In the genomic region with DNA sequence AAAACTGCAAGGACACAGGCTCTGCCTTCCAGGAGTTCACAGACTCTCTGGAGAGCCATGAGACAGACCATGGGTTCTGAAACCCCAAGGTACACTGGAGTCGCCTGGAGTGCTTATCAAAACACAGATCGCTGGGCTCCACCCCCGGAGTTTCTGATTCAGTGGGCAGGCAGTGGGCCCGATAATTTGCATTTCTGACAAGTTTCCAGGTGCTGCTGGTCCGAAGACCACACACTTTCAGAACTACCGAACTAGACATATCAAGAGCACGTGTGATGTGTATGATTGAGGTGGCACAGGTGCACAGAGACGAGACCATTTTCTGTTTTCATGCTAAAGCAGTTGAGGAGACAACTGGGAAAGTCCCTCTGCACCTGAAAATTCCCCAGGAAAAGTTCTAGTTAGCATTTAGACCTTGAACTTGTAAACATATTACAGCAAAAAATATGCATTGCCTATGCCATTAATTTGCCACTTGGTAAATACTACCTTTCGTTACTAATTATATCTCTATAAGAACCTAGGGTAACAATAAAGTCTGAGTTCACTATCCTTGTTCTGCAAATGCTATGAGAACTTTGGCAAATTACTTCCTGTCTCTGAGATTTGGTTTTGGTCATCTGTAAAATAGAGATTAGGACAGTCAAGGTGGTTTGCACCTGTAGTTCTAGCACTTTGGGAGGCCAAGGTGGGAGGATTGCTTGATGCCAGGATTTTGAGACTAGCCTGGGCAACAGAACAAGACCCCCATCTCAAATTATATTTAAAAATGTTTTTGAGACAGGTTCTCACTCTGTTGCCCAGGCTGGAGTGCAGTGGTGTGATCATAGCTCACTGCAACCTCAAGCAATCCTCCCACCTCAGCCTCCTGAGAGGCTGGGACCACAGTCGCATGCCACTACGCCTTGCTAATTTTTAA, we compare ENCODE assay signal across 1 cellular context.
TF ChIP-seq lines count a peak whose summit lies in the region.

No MANE protein-coding gene starts in this region.

TF ChIP-seq in GM12878, 131 proteins besides CTCF, POLR2A, EP300 and RAD21 (continued from another document and continues in another):
- TF ChIP-seq, protein P1, sequence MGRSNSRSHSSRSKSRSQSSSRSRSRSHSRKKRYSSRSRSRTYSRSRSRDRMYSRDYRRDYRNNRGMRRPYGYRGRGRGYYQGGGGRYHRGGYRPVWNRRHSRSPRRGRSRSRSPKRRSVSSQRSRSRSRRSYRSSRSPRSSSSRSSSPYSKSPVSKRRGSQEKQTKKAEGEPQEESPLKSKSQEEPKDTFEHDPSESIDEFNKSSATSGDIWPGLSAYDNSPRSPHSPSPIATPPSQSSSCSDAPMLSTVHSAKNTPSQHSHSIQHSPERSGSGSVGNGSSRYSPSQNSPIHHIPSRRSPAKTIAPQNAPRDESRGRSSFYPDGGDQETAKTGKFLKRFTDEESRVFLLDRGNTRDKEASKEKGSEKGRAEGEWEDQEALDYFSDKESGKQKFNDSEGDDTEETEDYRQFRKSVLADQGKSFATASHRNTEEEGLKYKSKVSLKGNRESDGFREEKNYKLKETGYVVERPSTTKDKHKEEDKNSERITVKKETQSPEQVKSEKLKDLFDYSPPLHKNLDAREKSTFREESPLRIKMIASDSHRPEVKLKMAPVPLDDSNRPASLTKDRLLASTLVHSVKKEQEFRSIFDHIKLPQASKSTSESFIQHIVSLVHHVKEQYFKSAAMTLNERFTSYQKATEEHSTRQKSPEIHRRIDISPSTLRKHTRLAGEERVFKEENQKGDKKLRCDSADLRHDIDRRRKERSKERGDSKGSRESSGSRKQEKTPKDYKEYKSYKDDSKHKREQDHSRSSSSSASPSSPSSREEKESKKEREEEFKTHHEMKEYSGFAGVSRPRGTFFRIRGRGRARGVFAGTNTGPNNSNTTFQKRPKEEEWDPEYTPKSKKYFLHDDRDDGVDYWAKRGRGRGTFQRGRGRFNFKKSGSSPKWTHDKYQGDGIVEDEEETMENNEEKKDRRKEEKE (IDR thresholded peaks at IDR 0.05): no peak
- TF ChIP-seq SIN3A (IDR thresholded peaks at IDR 0.05; ENCODE audit: low read depth, low read length): no peak
- TF ChIP-seq ZNF217 (IDR thresholded peaks at IDR 0.05): peak; percentile 71; the same call in 1 of the 2 replicates
- peak; percentile 93 for TF ChIP-seq RUNX3 (IDR thresholded peaks at IDR 0.05; ENCODE audit: low read length)
- TF ChIP-seq, protein P2, sequence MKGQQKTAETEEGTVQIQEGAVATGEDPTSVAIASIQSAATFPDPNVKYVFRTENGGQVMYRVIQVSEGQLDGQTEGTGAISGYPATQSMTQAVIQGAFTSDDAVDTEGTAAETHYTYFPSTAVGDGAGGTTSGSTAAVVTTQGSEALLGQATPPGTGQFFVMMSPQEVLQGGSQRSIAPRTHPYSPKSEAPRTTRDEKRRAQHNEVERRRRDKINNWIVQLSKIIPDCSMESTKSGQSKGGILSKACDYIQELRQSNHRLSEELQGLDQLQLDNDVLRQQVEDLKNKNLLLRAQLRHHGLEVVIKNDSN (IDR thresholded peaks at IDR 0.05; ENCODE audit: borderline replicate concordance, extremely low read length, insufficient read depth, low read depth, low read length): no peak
- TF ChIP-seq SUPT20H (IDR thresholded peaks at IDR 0.05; ENCODE audit: borderline replicate concordance, control insufficient read depth, low read depth, low read length): no peak
- TF ChIP-seq STAT3 (IDR thresholded peaks at IDR 0.05; ENCODE audit: low read depth, low read length): no peak; the same call in 1 of the 2 replicates
- TF ChIP-seq PAX5 (IDR thresholded peaks at IDR 0.05; ENCODE audit: borderline replicate concordance, low read depth, low read length): peak; percentile 93
- no peak for TF ChIP-seq FOS (IDR thresholded peaks at IDR 0.05; ENCODE audit: borderline replicate concordance, extremely low read depth, insufficient read length)
- peak; percentile 94 for TF ChIP-seq IKZF1 (conservative IDR thresholded peaks at IDR 0.05)
- no peak for TF ChIP-seq NRF1 (conservative IDR thresholded peaks at IDR 0.05; ENCODE audit: low read depth, low read length)
- TF ChIP-seq MTA2 (IDR thresholded peaks at IDR 0.05; ENCODE audit: low read depth): peak; percentile 90
- TF ChIP-seq BHLHE40 (IDR thresholded peaks at IDR 0.05; ENCODE audit: borderline replicate concordance in 1 of 2, low read depth in 2 of 2, low read length in 1 of 2): peak; percentile 98 to 99
- TF ChIP-seq, protein P3, sequence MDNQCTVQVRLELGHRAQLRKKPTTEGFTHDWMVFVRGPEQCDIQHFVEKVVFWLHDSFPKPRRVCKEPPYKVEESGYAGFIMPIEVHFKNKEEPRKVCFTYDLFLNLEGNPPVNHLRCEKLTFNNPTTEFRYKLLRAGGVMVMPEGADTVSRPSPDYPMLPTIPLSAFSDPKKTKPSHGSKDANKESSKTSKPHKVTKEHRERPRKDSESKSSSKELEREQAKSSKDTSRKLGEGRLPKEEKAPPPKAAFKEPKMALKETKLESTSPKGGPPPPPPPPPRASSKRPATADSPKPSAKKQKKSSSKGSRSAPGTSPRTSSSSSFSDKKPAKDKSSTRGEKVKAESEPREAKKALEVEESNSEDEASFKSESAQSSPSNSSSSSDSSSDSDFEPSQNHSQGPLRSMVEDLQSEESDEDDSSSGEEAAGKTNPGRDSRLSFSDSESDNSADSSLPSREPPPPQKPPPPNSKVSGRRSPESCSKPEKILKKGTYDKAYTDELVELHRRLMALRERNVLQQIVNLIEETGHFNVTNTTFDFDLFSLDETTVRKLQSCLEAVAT (IDR thresholded peaks at IDR 0.05): peak; percentile 55; the same call in 1 of the 2 replicates
- TF ChIP-seq, protein P4, sequence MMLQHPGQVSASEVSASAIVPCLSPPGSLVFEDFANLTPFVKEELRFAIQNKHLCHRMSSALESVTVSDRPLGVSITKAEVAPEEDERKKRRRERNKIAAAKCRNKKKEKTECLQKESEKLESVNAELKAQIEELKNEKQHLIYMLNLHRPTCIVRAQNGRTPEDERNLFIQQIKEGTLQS (IDR thresholded peaks at IDR 0.05; ENCODE audit: borderline replicate concordance, extremely low read depth, low read depth, low read length): no peak
- no peak for TF ChIP-seq SIX5 (IDR thresholded peaks at IDR 0.05; ENCODE audit: low read depth, low read length, severe bottlenecking)
- TF ChIP-seq, protein P5, sequence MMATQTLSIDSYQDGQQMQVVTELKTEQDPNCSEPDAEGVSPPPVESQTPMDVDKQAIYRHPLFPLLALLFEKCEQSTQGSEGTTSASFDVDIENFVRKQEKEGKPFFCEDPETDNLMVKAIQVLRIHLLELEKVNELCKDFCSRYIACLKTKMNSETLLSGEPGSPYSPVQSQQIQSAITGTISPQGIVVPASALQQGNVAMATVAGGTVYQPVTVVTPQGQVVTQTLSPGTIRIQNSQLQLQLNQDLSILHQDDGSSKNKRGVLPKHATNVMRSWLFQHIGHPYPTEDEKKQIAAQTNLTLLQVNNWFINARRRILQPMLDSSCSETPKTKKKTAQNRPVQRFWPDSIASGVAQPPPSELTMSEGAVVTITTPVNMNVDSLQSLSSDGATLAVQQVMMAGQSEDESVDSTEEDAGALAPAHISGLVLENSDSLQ (IDR thresholded peaks at IDR 0.05): peak; percentile 78
- no peak for TF ChIP-seq ZNF207 (IDR thresholded peaks at IDR 0.05; ENCODE audit: borderline replicate concordance)
- TF ChIP-seq GATAD2B (conservative IDR thresholded peaks at IDR 0.05; ENCODE audit: low read depth): peak; percentile 44; the same call in 1 of the 2 replicates
- TF ChIP-seq SMAD5 (IDR thresholded peaks at IDR 0.05; ENCODE audit: low read depth): no peak
- TF ChIP-seq MEF2A (IDR thresholded peaks at IDR 0.05; ENCODE audit: insufficient read depth, low read depth, low read length): peak; percentile 78
- peak; percentile 83; the same call in 1 of the 2 replicates for TF ChIP-seq CBX5 (IDR thresholded peaks at IDR 0.05; ENCODE audit: low read depth)
- TF ChIP-seq, protein P6, sequence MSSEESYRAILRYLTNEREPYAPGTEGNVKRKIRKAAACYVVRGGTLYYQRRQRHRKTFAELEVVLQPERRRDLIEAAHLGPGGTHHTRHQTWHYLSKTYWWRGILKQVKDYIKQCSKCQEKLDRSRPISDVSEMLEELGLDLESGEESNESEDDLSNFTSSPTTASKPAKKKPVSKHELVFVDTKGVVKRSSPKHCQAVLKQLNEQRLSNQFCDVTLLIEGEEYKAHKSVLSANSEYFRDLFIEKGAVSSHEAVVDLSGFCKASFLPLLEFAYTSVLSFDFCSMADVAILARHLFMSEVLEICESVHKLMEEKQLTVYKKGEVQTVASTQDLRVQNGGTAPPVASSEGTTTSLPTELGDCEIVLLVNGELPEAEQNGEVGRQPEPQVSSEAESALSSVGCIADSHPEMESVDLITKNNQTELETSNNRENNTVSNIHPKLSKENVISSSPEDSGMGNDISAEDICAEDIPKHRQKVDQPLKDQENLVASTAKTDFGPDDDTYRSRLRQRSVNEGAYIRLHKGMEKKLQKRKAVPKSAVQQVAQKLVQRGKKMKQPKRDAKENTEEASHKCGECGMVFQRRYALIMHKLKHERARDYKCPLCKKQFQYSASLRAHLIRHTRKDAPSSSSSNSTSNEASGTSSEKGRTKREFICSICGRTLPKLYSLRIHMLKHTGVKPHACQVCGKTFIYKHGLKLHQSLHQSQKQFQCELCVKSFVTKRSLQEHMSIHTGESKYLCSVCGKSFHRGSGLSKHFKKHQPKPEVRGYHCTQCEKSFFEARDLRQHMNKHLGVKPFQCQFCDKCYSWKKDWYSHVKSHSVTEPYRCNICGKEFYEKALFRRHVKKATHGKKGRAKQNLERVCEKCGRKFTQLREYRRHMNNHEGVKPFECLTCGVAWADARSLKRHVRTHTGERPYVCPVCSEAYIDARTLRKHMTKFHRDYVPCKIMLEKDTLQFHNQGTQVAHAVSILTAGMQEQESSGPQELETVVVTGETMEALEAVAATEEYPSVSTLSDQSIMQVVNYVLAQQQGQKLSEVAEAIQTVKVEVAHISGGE (CRISPR knock-in tag; IDR thresholded peaks at IDR 0.05): no peak
- TF ChIP-seq KLF5 (IDR thresholded peaks at IDR 0.05; ENCODE audit: partially characterized antibody): peak; percentile 53
- peak; percentile 96 for TF ChIP-seq NFIC (IDR thresholded peaks at IDR 0.05; ENCODE audit: low read depth, low read length)
- TF ChIP-seq EZH2 (IDR thresholded peaks at IDR 0.05; ENCODE audit: borderline replicate concordance, control insufficient read depth, low read depth, low read length): no peak
- peak; percentile 76 for TF ChIP-seq CREB1 (IDR thresholded peaks at IDR 0.05; ENCODE audit: low read depth)
- TF ChIP-seq ZNF24 (IDR thresholded peaks at IDR 0.05): no peak
- TF ChIP-seq KAT2A (conservative IDR thresholded peaks at IDR 0.05; ENCODE audit: control insufficient read depth, low read depth, low read length): no peak
- TF ChIP-seq, protein P7, sequence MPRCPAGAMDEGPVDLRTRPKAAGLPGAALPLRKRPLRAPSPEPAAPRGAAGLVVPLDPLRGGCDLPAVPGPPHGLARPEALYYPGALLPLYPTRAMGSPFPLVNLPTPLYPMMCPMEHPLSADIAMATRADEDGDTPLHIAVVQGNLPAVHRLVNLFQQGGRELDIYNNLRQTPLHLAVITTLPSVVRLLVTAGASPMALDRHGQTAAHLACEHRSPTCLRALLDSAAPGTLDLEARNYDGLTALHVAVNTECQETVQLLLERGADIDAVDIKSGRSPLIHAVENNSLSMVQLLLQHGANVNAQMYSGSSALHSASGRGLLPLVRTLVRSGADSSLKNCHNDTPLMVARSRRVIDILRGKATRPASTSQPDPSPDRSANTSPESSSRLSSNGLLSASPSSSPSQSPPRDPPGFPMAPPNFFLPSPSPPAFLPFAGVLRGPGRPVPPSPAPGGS (IDR thresholded peaks at IDR 0.05; ENCODE audit: borderline replicate concordance, insufficient read depth, low read depth, low read length, poor library complexity, severe bottlenecking): peak; percentile 84
- TF ChIP-seq HDGF (IDR thresholded peaks at IDR 0.05): no peak
- TF ChIP-seq, protein P8, sequence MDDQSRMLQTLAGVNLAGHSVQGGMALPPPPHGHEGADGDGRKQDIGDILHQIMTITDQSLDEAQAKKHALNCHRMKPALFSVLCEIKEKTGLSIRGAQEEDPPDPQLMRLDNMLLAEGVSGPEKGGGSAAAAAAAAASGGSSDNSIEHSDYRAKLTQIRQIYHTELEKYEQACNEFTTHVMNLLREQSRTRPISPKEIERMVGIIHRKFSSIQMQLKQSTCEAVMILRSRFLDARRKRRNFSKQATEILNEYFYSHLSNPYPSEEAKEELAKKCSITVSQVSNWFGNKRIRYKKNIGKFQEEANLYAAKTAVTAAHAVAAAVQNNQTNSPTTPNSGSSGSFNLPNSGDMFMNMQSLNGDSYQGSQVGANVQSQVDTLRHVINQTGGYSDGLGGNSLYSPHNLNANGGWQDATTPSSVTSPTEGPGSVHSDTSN (IDR thresholded peaks at IDR 0.05; ENCODE audit: insufficient replicate concordance, low read depth, low read length): no peak
- no peak; the same call in 1 of the 2 replicates for TF ChIP-seq BMI1 (IDR thresholded peaks at IDR 0.05; ENCODE audit: borderline replicate concordance)
- TF ChIP-seq, protein P9, sequence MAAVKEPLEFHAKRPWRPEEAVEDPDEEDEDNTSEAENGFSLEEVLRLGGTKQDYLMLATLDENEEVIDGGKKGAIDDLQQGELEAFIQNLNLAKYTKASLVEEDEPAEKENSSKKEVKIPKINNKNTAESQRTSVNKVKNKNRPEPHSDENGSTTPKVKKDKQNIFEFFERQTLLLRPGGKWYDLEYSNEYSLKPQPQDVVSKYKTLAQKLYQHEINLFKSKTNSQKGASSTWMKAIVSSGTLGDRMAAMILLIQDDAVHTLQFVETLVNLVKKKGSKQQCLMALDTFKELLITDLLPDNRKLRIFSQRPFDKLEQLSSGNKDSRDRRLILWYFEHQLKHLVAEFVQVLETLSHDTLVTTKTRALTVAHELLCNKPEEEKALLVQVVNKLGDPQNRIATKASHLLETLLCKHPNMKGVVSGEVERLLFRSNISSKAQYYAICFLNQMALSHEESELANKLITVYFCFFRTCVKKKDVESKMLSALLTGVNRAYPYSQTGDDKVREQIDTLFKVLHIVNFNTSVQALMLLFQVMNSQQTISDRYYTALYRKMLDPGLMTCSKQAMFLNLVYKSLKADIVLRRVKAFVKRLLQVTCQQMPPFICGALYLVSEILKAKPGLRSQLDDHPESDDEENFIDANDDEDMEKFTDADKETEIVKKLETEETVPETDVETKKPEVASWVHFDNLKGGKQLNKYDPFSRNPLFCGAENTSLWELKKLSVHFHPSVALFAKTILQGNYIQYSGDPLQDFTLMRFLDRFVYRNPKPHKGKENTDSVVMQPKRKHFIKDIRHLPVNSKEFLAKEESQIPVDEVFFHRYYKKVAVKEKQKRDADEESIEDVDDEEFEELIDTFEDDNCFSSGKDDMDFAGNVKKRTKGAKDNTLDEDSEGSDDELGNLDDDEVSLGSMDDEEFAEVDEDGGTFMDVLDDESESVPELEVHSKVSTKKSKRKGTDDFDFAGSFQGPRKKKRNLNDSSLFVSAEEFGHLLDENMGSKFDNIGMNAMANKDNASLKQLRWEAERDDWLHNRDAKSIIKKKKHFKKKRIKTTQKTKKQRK (IDR thresholded peaks at IDR 0.05; ENCODE audit: low read depth, low read length): no peak
- peak; percentile 85 for TF ChIP-seq CBFB (IDR thresholded peaks at IDR 0.05; ENCODE audit: low read depth)
- no peak for TF ChIP-seq CHD4 (IDR thresholded peaks at IDR 0.05)
- TF ChIP-seq RFX5 (IDR thresholded peaks at IDR 0.05; ENCODE audit: low read depth, low read length): no peak
- TF ChIP-seq KDM1A (IDR thresholded peaks at IDR 0.05; ENCODE audit: borderline replicate concordance): no peak
- TF ChIP-seq ZNF384 (IDR thresholded peaks at IDR 0.05; ENCODE audit: borderline replicate concordance, low read depth, low read length): no peak
- TF ChIP-seq ETV6 (conservative IDR thresholded peaks at IDR 0.05 in 1 of 2, IDR thresholded peaks at IDR 0.05 in 1 of 2; ENCODE audit: borderline replicate concordance in 1 of 2, low read depth in 1 of 2): peak in 1 of 2 experiments; percentile 80; a peak in 2 of 4 replicates
- TF ChIP-seq RELA (IDR thresholded peaks at IDR 0.05; ENCODE audit: borderline replicate concordance, partially characterized antibody): peak; percentile 94
